ENCODE assay signal across 8 cellular contexts in genomic region chr12:24769682-24770081, GRCh38.
"Had no signal": no experiment of that assay in that cellular context is flagged by ENCODE, and none has a peak within 500 bp of the region (broad histone marks: within the 10 kb centered on the region; RNA-seq: fewer than 3 reads in every experiment).

No MANE protein-coding gene starts in this region.

- H3K4me1 Mint-ChIP-seq: GM23338, H9 had no signal

- H3K27ac Mint-ChIP-seq: GM23338, H9, HFFc6 had no signal

- H3K9ac ChIP-seq: GM23248 had no signal

- DNase-seq: GOT3, H7, H9, HFFc6 had no signal

- ATAC-seq: GM23338, HCT116 had no signal

- H3K4me3 Mint-ChIP-seq: GM23338, H9, HFFc6 had no signal

- H3K4me2 ChIP-seq: GM23338 had no signal

- H3K4me3 ChIP-seq: GM23248, GM23338, HAP-1 had no signal

- H3K27ac ChIP-seq: GM23248 had no signal

- H2AFZ ChIP-seq: GM23248, GM23338 had no signal

- H3K9me3 Mint-ChIP-seq: GM23338, HFFc6 had no signal

- H3K36me3 ChIP-seq: HAP-1 had no signal

- H3K9me3 ChIP-seq: HAP-1 had no signal
